In genomic region chr15:36617529-36618196, GRCh38 we compare ENCODE assay signal across 13 cellular contexts. TPM values are rescaled to one million over a fixed set of nuclear protein-coding genes. Genes with fewer than 3 reads are reported as not detected.
A peak's percentile ranks its signal among the peaks of the same experiment; 100 is the strongest.
DNase-seq lines count a peak whose midpoint lies in the region; ATAC-seq and TF ChIP-seq lines count a peak whose summit lies in the region.
"Had no signal": no experiment of that assay in that cellular context is flagged by ENCODE, and none has a peak within 500 bp of the region (broad histone marks: within the 10 kb centered on the region; RNA-seq: fewer than 3 reads in every experiment).

No MANE protein-coding gene starts in this region.

- BruUV-seq in mammary epithelial cell (replicated peaks; lab: Mats Ljungman, UMichigan): no TSS peak

- no peak for TF ChIP-seq POLR2A in stomach (IDR thresholded peaks at IDR 0.05)

- intact Hi-C loops in stomach (cut with DNase I; ENCODE audit: low total_unique reads) (no loop called here), mammary epithelial cell (cut with micrococcal nuclease) (no loop called here), Right ventricle myocardium superior (cut with DNase I) (no loop called here)

- no peaks in the 10 kb centered on the region for H3K9me2 ChIP-seq in MM.1S (replicated peaks; ENCODE audit: insufficient read depth, low read length)

- H3K4me3 ChIP-seq in MM.1S (ENCODE audit: low read length) (no peak overlapping the region), stomach (no peak overlapping the region), mammary epithelial cell (replicated peaks in 1 of 3; ENCODE audit: insufficient read depth in 1 of 3, low read depth in 2 of 3, low read length in 3 of 3) (no peak overlapping the region)
- H3K4me3 ChIP-seq: skin epidermis had no signal

- no peak for TF ChIP-seq EP300 in stomach (IDR thresholded peaks at IDR 0.05)

- WGBS in stomach, 5 donors: 87 to 93% (median 91%) methylated on average over 4 of the region's 4 CpGs
- WGBS in mammary epithelial cell (ENCODE audit: low coverage, missing lambda C conversion rate): 96% methylated on average over 4 of the region's 4 CpGs

- H3K4me2 ChIP-seq in MM.1S (ENCODE audit: low read depth, low read length) (no peak overlapping the region), mammary epithelial cell (ENCODE audit: insufficient read depth, low read depth, low read length) (no peak overlapping the region)

- H4K20me1 ChIP-seq in MM.1S (ENCODE audit: insufficient read depth, low read length): no peaks in the 10 kb centered on the region
- H4K20me1 ChIP-seq in mammary epithelial cell (ENCODE audit: insufficient read depth, low read length): no peaks in the 10 kb centered on the region

- H3K9ac ChIP-seq in MM.1S (ENCODE audit: low read length) (no peak overlapping the region), mammary epithelial cell (ENCODE audit: insufficient read depth, low read length) (no peak overlapping the region)

- TF ChIP-seq CTCF in MM.1S (IDR thresholded peaks at IDR 0.05; ENCODE audit: low read length) (no peak), stomach (IDR thresholded peaks at IDR 0.05) (no peak), mammary epithelial cell (conservative IDR thresholded peaks at IDR 0.05 in 1 of 2, IDR thresholded peaks at IDR 0.05 in 1 of 2; ENCODE audit: extremely low read depth in 1 of 2, insufficient read depth in 1 of 2, low read depth in 1 of 2, low read length in 2 of 2) (no peak)

- in situ Hi-C loops in mammary epithelial cell (cut with MboI; ENCODE audit: low sequenced_read_pairs in 2 of 2): no loop called here

- H3K9me3 ChIP-seq in MM.1S (replicated peaks; ENCODE audit: insufficient read depth, low read length): no peaks in the 10 kb centered on the region
- no peaks in the 10 kb centered on the region for H3K9me3 ChIP-seq in stomach
- H3K9me3 ChIP-seq in mammary epithelial cell (replicated peaks; ENCODE audit: insufficient read depth, low read length): no peaks in the 10 kb centered on the region

- no peaks in the 10 kb centered on the region for H3K27me3 ChIP-seq in MM.1S (replicated peaks; ENCODE audit: insufficient read depth, low read length)
- H3K27me3 ChIP-seq in stomach: no peaks in the 10 kb centered on the region
- no peaks in the 10 kb centered on the region for H3K27me3 ChIP-seq in mammary epithelial cell (ENCODE audit: insufficient read depth, low read length)

- peak; percentile 98 for ATAC-seq in GM18519 (IDR thresholded peaks at IDR 0.05; ENCODE audit: low FRiP score, unreplicated experiment)
- peak; percentile 99 for ATAC-seq in GM21367 (IDR thresholded peaks at IDR 0.05; ENCODE audit: unreplicated experiment)
- ATAC-seq in HG02973 (IDR thresholded peaks at IDR 0.05; ENCODE audit: unreplicated experiment): peak; percentile 97
- no peak for ATAC-seq in Right ventricle myocardium superior (ENCODE audit: poor library complexity)
- ATAC-seq: Panc1 had no signal

- H3K36me3 ChIP-seq in MM.1S (replicated peaks; ENCODE audit: insufficient read depth, low read length) (no peaks in the 10 kb centered on the region), stomach (no peaks in the 10 kb centered on the region), mammary epithelial cell (ENCODE audit: insufficient read depth, low read length) (no peaks in the 10 kb centered on the region)

- H3K4me1 ChIP-seq in MM.1S (ENCODE audit: low read length) (0 out of 2 replicates have a peak, but pooled peaks cover 3% of the 10 kb centered on the region), stomach (no peaks in the 10 kb centered on the region), mammary epithelial cell (ENCODE audit: insufficient read depth, low read length) (peaks cover 8% of the 10 kb centered on the region)

- CTCF ChIA-PET in mammary epithelial cell (lab: Charles Lee; ENCODE audit: low non-redundant PET): no interaction called here

- peak; percentile 14 for DNase-seq in MM.1S
- DNase-seq in stomach: no peak
- DNase-seq in T-helper 9 cell: no peak
- DNase-seq in mammary epithelial cell: no peak
- DNase-seq in Right ventricle myocardium superior: no peak
- DNase-seq: naive B cell; stimulated activated CD8-positive, alpha-beta memory T cell treated with anti-CD3 and anti-CD28 coated beads, Interleukin-4, amount 100 ng/mL, for 48 hours had no signal

- H3K79me2 ChIP-seq in MM.1S (ENCODE audit: low read length) (no peaks in the 10 kb centered on the region), mammary epithelial cell (ENCODE audit: insufficient read depth, low read length) (peaks cover 6% of the 10 kb centered on the region)

- no peak overlapping the region for H3K27ac ChIP-seq in MM.1S (ENCODE audit: low read length)
- no peak overlapping the region for H3K27ac ChIP-seq in stomach
- H3K27ac ChIP-seq in mammary epithelial cell (ENCODE audit: insufficient read depth, low read depth, low read length): no peak overlapping the region
- H3K27ac ChIP-seq: epithelial cell of prostate, skin epidermis had no signal

- dilution Hi-C loops in mammary epithelial cell (cut with HindIII; ENCODE audit: low sequenced_read_pairs): no loop called here

- H2AFZ ChIP-seq in MM.1S (ENCODE audit: low read length) (no peak overlapping the region), mammary epithelial cell (ENCODE audit: low read depth, low read length) (no peak overlapping the region)

- H3F3A ChIP-seq in MM.1S (ENCODE audit: insufficient read depth, low read length): no peaks in the 10 kb centered on the region

RNA-seq across cellular contexts. Expression of gene CDIN1, which starts 38.2 kb away (rescaled TPM):
- total RNA-seq in stomach (10 to 100 TPM in 2 of 5 donors, 1 to 10 TPM in 3; 4.1 to 47.8 (median 9.7) TPM), mammary epithelial cell (10 to 100 TPM; 10.8 to 15.6 TPM), Right ventricle myocardium superior (187 TPM)
- polyA plus RNA-seq in stomach (1 to 10 TPM; 2.1 to 6.3 (median 4.0) TPM), mammary epithelial cell (9.3 TPM)
- polyA minus RNA-seq in mammary epithelial cell: 44.3 TPM
